Comparison of ENCODE assay signal across 9 cellular contexts in the genomic region with DNA sequence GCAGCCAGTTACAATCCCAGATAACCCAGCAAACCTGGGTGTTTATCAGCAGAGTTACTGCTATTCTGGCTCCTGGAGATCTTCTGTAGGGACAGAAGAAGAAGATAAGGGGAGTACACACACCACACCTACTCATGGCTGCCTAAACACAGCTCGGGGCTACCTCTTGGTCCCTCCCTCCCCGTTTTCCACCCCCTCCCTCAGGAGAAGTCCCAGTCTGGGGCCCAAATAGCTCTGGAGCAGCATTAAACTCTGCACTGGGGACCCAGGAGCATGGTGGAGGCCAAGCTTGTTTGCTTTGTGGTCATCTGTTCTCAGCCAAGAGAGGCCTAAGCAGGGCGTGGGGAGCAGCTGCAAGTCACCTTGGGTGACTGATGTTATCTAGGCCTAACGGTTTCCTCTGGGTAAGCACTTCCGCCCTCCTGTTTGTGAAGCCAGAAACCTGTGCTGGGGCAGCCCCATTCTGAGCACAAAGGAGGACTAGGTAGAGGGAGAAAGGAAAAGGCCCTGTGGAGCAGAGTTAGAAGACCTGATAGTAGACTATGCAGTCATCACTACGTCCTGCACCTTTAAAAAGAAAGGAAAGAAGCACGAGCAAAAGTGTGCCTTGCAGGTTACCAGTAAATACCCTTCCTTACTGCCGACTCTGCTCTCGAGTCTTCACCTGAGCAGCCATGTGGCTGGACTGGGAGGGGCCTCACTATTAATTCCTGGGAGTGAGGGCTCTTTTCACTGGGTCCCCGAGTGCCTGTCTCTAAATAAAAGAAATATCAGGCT. TPM values are rescaled to one million over a fixed set of nuclear protein-coding genes. Genes with fewer than 3 reads are reported as not detected.
DNase-seq lines count a peak whose midpoint lies in the region; ATAC-seq and TF ChIP-seq lines count a peak whose summit lies in the region.
"Had no signal": no experiment of that assay in that cellular context is flagged by ENCODE, and none has a peak within 500 bp of the region (broad histone marks: within the 10 kb centered on the region; RNA-seq: fewer than 3 reads in every experiment).

No MANE protein-coding gene starts in this region.

- intact Hi-C loops in heart right ventricle (cut with DNase I) = loop anchor here in 1 of 10 donors (2.0 kb wide), 1 partner anchor 57 kb away; no protein-coding TSS in a partner anchor

- no peaks in the 10 kb centered on the region for H3K36me3 ChIP-seq in heart right ventricle
- no peaks in the 10 kb centered on the region for H3K36me3 ChIP-seq in suprapubic skin

- DNase-seq in GM13976 (ENCODE audit: low spot score) = peak; percentile 81
- peak; percentile 14 for DNase-seq in LoVo (ENCODE audit: low spot score)
- DNase-seq in activated CD4-positive, alpha-beta T cell treated with anti-CD3 and anti-CD28 coated beads, Interleukin-2, amount 50 U/mL, for 4 hours = peak; percentile 51 to 56
- no peak for DNase-seq in heart right ventricle
- peak; percentile 36 to 38 for DNase-seq in stimulated activated CD8-positive, alpha-beta memory T cell treated with anti-CD3 and anti-CD28 coated beads, Interleukin-7, amount 100 ng/mL, for 1 hour (ENCODE audit: low read depth in 2 of 2)
- no peak for DNase-seq in suprapubic skin (ENCODE audit: low spot score in 2 of 2)
- DNase-seq in NCI-H2196 (lab: John Stamatoyannopoulos, UW; ENCODE audit: unreplicated experiment) = no peak

- H3K27ac ChIP-seq in heart right ventricle = peak overlapping the region; percentile 29 to 99 (median 97)
- H3K27ac ChIP-seq in suprapubic skin = no peak overlapping the region

- in situ Hi-C loops in GM13976 (cut with MboI; ENCODE audit: low sequenced_read_pairs, unreplicated experiment) = no loop called here

- H3K4me1 ChIP-seq in heart right ventricle (peaks cover 14 to 58% (median 51%) of the 10 kb centered on the region in 9 donors), suprapubic skin (peaks cover 14% of the 10 kb centered on the region)

- H3K27me3 ChIP-seq in heart right ventricle (no peaks in the 10 kb centered on the region), suprapubic skin (peaks cover 9% of the 10 kb centered on the region)

- TF ChIP-seq EP300 in suprapubic skin (IDR thresholded peaks at IDR 0.05) = no peak

- H3K9me3 ChIP-seq in heart right ventricle (peaks cover 0 to 8% (median 0%) of the 10 kb centered on the region in 11 donors), suprapubic skin (no peaks in the 10 kb centered on the region)

- 45 to 52% methylated on average over 10 of the region's 10 CpGs for WGBS in heart right ventricle, 2 donors
- WGBS in suprapubic skin = 75% methylated on average over 7 of the region's 10 CpGs

- no peak for TF ChIP-seq CTCF in GM13976 (IDR thresholded peaks at IDR 0.05; ENCODE audit: borderline replicate concordance, control extremely low read depth, extremely low read depth, insufficient read depth, missing control alignments)
- TF ChIP-seq CTCF in heart right ventricle (IDR thresholded peaks at IDR 0.05) = no peak
- TF ChIP-seq CTCF in suprapubic skin (IDR thresholded peaks at IDR 0.05) = no peak

- peak; percentile 68 for ATAC-seq in GM21786 (IDR thresholded peaks at IDR 0.05; ENCODE audit: unreplicated experiment)
- ATAC-seq in heart right ventricle = peak in 6 of 8 donors; percentile 14 to 48 (median 24)

- H3K4me3 ChIP-seq in heart right ventricle = peak overlapping the region in 1 of 10 donors; percentile 87
- H3K4me3 ChIP-seq in suprapubic skin = no peak overlapping the region

- no peak for TF ChIP-seq POLR2A in suprapubic skin (IDR thresholded peaks at IDR 0.05)

RNA-seq across cellular contexts. Expression of gene RCSD1, which starts 2.0 kb away (rescaled TPM):
- 10 to 100 TPM; 27.9 to 50.2 (median 39.7) TPM for total RNA-seq in heart right ventricle
- 10 to 100 TPM in 1 of 2 donors, 1 to 10 TPM in 1; 9.0 to 13.5 TPM for polyA plus RNA-seq in heart right ventricle
- 1 to 10 TPM in 3 of 4 donors, under 1 TPM in 1; 0.34 to 3.5 (median 2.0) TPM for total RNA-seq in suprapubic skin
- total RNA-seq: SK-MEL-5 had no signal

Comparison
In these comparisons a context has a peak if more than half of its experiments do, and no peak if none do; other contexts are left out.
1. DNase-seq: peak in GM13976 (single experiment), LoVo (single experiment), activated CD4-positive, alpha-beta T cell treated with anti-CD3 and anti-CD28 coated beads, Interleukin-2, amount 50 U/mL, for 4 hours (2 of 2) and stimulated activated CD8-positive, alpha-beta memory T cell treated with anti-CD3 and anti-CD28 coated beads, Interleukin-7, amount 100 ng/mL, for 1 hour (2 of 2); none in heart right ventricle (0 of 2), suprapubic skin (0 of 2) and NCI-H2196 (single experiment).
2. RNA of gene RCSD1, which starts 2.0 kb away (total RNA-seq): 27.9 to 50.2 TPM in heart right ventricle; 0.34 to 3.5 TPM in suprapubic skin; every median in the first group is over 4 times any median in the second.